14 cellular contexts compared by ENCODE assay signal in the genomic region with DNA sequence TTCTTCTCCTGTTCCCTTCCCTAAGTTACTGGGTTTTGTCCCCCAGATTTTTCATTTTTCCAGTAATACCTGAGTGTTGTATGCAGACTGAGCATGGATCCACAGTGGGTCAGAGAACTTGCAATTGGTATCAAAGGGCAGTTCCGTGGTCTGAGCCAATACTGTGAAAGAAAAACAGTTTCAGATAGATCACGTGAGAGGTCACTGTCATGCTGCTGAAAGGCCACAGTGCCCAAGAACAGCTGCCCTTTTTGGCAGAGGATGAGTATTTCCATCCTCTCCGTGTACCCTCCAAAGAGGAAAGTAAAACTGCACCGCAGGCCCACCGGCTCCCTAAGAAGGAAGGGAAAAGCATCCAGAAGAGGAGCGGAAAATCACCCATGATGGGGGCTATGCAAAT.
DNase-seq lines count a peak whose midpoint lies in the region; ATAC-seq and TF ChIP-seq lines count a peak whose summit lies in the region.
"Had no signal": no experiment of that assay in that cellular context is flagged by ENCODE, and none has a peak within 500 bp of the region (broad histone marks: within the 10 kb centered on the region; RNA-seq: fewer than 3 reads in every experiment).

No MANE protein-coding gene starts in this region.

- H3K27me3 ChIP-seq in OCI-LY3 (ENCODE audit: low read depth, low read length) = peaks cover 62% of the 10 kb centered on the region
- H3K27me3 ChIP-seq in right lobe of liver = no peaks in the 10 kb centered on the region
- H3K27me3 ChIP-seq in neural cell (ENCODE audit: insufficient read depth, low read depth, low read length) = no peaks in the 10 kb centered on the region

- DNase-seq in cerebellar cortex (ENCODE audit: low spot score) (peak; percentile 3), right lobe of liver (no peak), NCI-H526 treated with DMSO at 0.1 percent for 48 hours (lab: John Stamatoyannopoulos, UW) (no peak), NCI-H187 (lab: John Stamatoyannopoulos, UW) (no peak), GM13977 (ENCODE audit: low spot score) (no peak)
- DNase-seq: C1 segment of cervical spinal cord; CD4-positive, alpha-beta T cell; DMS153; DMS79 treated with DMSO at 0.1 percent for 48 hours; EL had no signal

- in situ Hi-C loops in GM13977 (cut with MboI; ENCODE audit: low pct_unique_long_range_greater_than_20kb, low sequenced_read_pairs, unreplicated experiment) = no loop called here

- TF ChIP-seq RAD21 in neural cell (conservative IDR thresholded peaks at IDR 0.05) = no peak

- no peaks in the 10 kb centered on the region for H3K9me2 ChIP-seq in neural cell (ENCODE audit: insufficient read depth, low read length)

- no peaks in the 10 kb centered on the region for H3F3A ChIP-seq in neural cell (ENCODE audit: insufficient read depth, low read length, poor library complexity, severe bottlenecking)

- TF ChIP-seq CTCF in OCI-LY3 (IDR thresholded peaks at IDR 0.05; ENCODE audit: low read depth, low read length) (no peak), right lobe of liver (IDR thresholded peaks at IDR 0.05) (no peak), neural cell (IDR thresholded peaks at IDR 0.05; ENCODE audit: poor library complexity, severe bottlenecking) (no peak), GM13977 (IDR thresholded peaks at IDR 0.05; ENCODE audit: extremely low read depth, insufficient read depth, missing control alignments) (no peak)

- H4K20me1 ChIP-seq in OCI-LY3 (ENCODE audit: insufficient read depth, low read length) (no peaks in the 10 kb centered on the region), neural cell (ENCODE audit: insufficient read depth) (no peaks in the 10 kb centered on the region)

- WGBS in right lobe of liver (ENCODE audit: insufficient coverage, low coverage, low lambda C conversion rate, missing lambda C conversion rate) = 56% methylated on average over 4 of the region's 6 CpGs

- H3K4me2 ChIP-seq in OCI-LY3 (ENCODE audit: low read length) = peak overlapping the region; percentile 29
- H3K4me2 ChIP-seq in neural cell (ENCODE audit: low read length) = no peak overlapping the region

- no peak overlapping the region for H2AFZ ChIP-seq in OCI-LY3 (ENCODE audit: low read depth, low read length)
- H2AFZ ChIP-seq in neural cell (ENCODE audit: low read depth, low read length) = no peak overlapping the region

- no peak for TF ChIP-seq EP300 in neural cell (conservative IDR thresholded peaks at IDR 0.05; ENCODE audit: poor library complexity, severe bottlenecking)

- no peak for TF ChIP-seq POLR2A in right lobe of liver (IDR thresholded peaks at IDR 0.05)

- no peak overlapping the region for H3K4me3 ChIP-seq in OCI-LY3 (ENCODE audit: low read length)
- H3K4me3 ChIP-seq in right lobe of liver = no peak overlapping the region
- H3K4me3 ChIP-seq in neural cell (ENCODE audit: low read length) = no peak overlapping the region

- ATAC-seq in right lobe of liver = peak; percentile 74 to 82 (median 78)
- ATAC-seq in HG03571 (IDR thresholded peaks at IDR 0.05; ENCODE audit: unreplicated experiment) = no peak
- ATAC-seq: HCT116 had no signal

- H3K9ac ChIP-seq in OCI-LY3 (ENCODE audit: low read length) = no peak overlapping the region
- no peak overlapping the region for H3K9ac ChIP-seq in neural cell (ENCODE audit: low read length)

- H3K36me3 ChIP-seq in OCI-LY3 (replicated peaks; ENCODE audit: low read depth, low read length) (no peaks in the 10 kb centered on the region), right lobe of liver (no peaks in the 10 kb centered on the region), neural cell (ENCODE audit: insufficient read depth, low read length) (no peaks in the 10 kb centered on the region)

- no peak overlapping the region for H3K27ac ChIP-seq in OCI-LY3 (ENCODE audit: low read length)
- peak overlapping the region in 2 of 3 donors; percentile 19 to 52 for H3K27ac ChIP-seq in right lobe of liver
- peak overlapping the region; percentile 47 for H3K27ac ChIP-seq in neural cell (ENCODE audit: low read length)

- intact Hi-C loops in right lobe of liver (cut with DNase I) = loop anchor here (10.0 kb wide), 2 partner anchors 436 to 626 kb away; a partner anchor contains a TSS

- no peaks in the 10 kb centered on the region for H3K9me3 ChIP-seq in OCI-LY3 (ENCODE audit: insufficient read depth, low read length)
- H3K9me3 ChIP-seq in right lobe of liver = no peaks in the 10 kb centered on the region
- no peaks in the 10 kb centered on the region for H3K9me3 ChIP-seq in neural cell (ENCODE audit: low read length)

- H3K4me1 ChIP-seq in OCI-LY3 (ENCODE audit: low read length) (peaks cover 7% of the 10 kb centered on the region; the same call in 1 of the 2 replicates), right lobe of liver (peaks cover 0 to 7% (median 0%) of the 10 kb centered on the region in 4 donors)

- H3K79me2 ChIP-seq in OCI-LY3 (ENCODE audit: low read length) (no peaks in the 10 kb centered on the region), neural cell (replicated peaks; ENCODE audit: insufficient read depth, low read length) (no peaks in the 10 kb centered on the region)

TF ChIP-seq in neural cell, 6 proteins besides CTCF, POLR2A, EP300 and RAD21:
- TF ChIP-seq POLR2AphosphoS5 (IDR thresholded peaks at IDR 0.05) (no peak), EZH2 (IDR thresholded peaks at IDR 0.05; ENCODE audit: borderline replicate concordance, insufficient read depth, low read length, poor library complexity, severe bottlenecking) (no peak), MXI1 (conservative IDR thresholded peaks at IDR 0.05; ENCODE audit: poor library complexity, severe bottlenecking) (no peak), SMC3 (conservative IDR thresholded peaks at IDR 0.05; ENCODE audit: poor library complexity) (no peak), TAF1 (IDR thresholded peaks at IDR 0.05; ENCODE audit: low read depth) (no peak)
- TF ChIP-seq, protein P1, sequence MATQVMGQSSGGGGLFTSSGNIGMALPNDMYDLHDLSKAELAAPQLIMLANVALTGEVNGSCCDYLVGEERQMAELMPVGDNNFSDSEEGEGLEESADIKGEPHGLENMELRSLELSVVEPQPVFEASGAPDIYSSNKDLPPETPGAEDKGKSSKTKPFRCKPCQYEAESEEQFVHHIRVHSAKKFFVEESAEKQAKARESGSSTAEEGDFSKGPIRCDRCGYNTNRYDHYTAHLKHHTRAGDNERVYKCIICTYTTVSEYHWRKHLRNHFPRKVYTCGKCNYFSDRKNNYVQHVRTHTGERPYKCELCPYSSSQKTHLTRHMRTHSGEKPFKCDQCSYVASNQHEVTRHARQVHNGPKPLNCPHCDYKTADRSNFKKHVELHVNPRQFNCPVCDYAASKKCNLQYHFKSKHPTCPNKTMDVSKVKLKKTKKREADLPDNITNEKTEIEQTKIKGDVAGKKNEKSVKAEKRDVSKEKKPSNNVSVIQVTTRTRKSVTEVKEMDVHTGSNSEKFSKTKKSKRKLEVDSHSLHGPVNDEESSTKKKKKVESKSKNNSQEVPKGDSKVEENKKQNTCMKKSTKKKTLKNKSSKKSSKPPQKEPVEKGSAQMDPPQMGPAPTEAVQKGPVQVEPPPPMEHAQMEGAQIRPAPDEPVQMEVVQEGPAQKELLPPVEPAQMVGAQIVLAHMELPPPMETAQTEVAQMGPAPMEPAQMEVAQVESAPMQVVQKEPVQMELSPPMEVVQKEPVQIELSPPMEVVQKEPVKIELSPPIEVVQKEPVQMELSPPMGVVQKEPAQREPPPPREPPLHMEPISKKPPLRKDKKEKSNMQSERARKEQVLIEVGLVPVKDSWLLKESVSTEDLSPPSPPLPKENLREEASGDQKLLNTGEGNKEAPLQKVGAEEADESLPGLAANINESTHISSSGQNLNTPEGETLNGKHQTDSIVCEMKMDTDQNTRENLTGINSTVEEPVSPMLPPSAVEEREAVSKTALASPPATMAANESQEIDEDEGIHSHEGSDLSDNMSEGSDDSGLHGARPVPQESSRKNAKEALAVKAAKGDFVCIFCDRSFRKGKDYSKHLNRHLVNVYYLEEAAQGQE (IDR thresholded peaks at IDR 0.05; ENCODE audit: borderline replicate concordance) = no peak
